Comparison of ENCODE assay signal across 8 cellular contexts in the genomic region with DNA sequence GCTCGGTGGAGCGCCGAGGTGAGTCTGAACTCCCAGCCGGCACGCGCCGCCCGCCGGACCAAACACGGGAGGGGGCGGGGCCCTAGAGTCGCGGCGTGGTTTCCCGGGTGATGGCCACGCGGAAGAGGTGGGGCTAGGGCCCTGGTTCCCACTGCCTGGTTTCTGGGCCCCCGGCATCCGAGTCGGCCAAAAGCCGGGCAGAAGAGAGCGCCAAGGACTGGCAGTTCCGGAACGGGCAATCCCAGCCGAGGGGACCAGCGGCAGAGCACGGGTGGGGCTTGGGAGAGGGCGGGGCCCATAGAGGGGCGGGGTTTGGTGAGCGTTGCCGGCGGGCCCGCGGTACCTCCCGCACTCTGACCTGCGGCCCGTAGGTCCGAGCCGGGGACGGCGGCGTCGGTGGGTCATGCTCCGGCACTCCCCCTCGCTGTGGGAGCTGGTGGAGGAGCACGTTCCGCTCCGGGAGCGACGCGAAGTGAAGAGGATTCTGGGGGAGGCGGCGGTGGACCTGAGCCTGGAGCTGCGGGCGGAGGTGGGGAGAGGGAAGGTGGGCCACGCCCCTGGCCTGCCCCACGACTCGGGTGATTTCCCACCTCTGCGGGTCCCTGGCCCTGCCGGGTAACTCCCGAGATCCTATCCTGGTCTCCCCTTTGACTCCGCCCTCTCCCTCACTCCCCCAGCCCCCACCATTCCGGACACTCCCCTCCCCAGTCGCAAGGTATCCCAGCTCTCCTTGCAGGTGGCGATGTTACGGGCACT. TPM values are rescaled to one million over a fixed set of nuclear protein-coding genes. Genes with fewer than 3 reads are reported as not detected.
A peak's percentile ranks its signal among the peaks of the same experiment; 100 is the strongest.
DNase-seq lines count a peak whose midpoint lies in the region; ATAC-seq, FAIRE-seq and TF ChIP-seq lines count a peak whose summit lies in the region.

A gene (plus strand): TSS at position 124 of the 756 bp plus-strand sequence. CDS start 280 bp downstream, at position 404.

- no peaks in the 10 kb centered on the region for H3K9me3 Mint-ChIP-seq in activated T-helper 17 cell treated with anti-CD3 and anti-CD28 coated beads, Interleukin-2, amount 50 U/mL, for 72 hours
- H3K9me3 Mint-ChIP-seq in natural killer cell treated with Interleukin-12 subunit alpha and Interleukin-12 subunit beta and Interleukin-15 and Interleukin-18, amount 100 ng/mL, for 72 hours: no peaks in the 10 kb centered on the region

- no peaks in the 10 kb centered on the region for H3K27me3 Mint-ChIP-seq in activated T-helper 17 cell treated with anti-CD3 and anti-CD28 coated beads, Interleukin-2, amount 50 U/mL, for 72 hours
- no peaks in the 10 kb centered on the region for H3K27me3 Mint-ChIP-seq in natural killer cell treated with Interleukin-12 subunit alpha and Interleukin-12 subunit beta and Interleukin-15 and Interleukin-18, amount 100 ng/mL, for 72 hours

- DNase-seq in COLO829 (ENCODE audit: low spot score) (peak; percentile 48), RCC 7860 (ENCODE audit: low spot score) (peak; percentile 74), fibroblast of pulmonary artery (ENCODE audit: low read depth) (peak; percentile 80)
- DNase-seq in natural killer cell treated with Interleukin-12 subunit alpha and Interleukin-12 subunit beta and Interleukin-15 and Interleukin-18, amount 100 ng/mL, for 72 hours (ENCODE audit: low spot score): peak; percentile 89
- DNase-seq in stimulated activated naive CD8-positive, alpha-beta T cell treated with anti-CD3 and anti-CD28 coated beads, Interleukin-15, Interleukin-2, amounts not matched to agents 100 U/mL and 50 U/mL, for 24 hours: peak; percentile 82

- no peak for TF ChIP-seq CTCF in fibroblast of pulmonary artery (IDR thresholded peaks at IDR 0.05; ENCODE audit: low read length, missing control alignments)

- H3K27ac ChIP-seq in HUES6 (ENCODE audit: low read depth, low read length): peak within 1 kb of the TSS; percentile 42

- H3K9me3 ChIP-seq in HUES6 (ENCODE audit: control insufficient read depth, insufficient read depth, low read depth, low read length): no peaks in the 10 kb centered on the region

- peaks cover 8% of the 10 kb centered on the region for H3K36me3 ChIP-seq in HUES6 (ENCODE audit: control insufficient read depth, insufficient read depth, low read length)

- no peaks in the 10 kb centered on the region for H3K27me3 ChIP-seq in HUES6 (ENCODE audit: control insufficient read depth, insufficient read depth, low read length)

- H3K27ac Mint-ChIP-seq in activated T-helper 17 cell treated with anti-CD3 and anti-CD28 coated beads, Interleukin-2, amount 50 U/mL, for 72 hours: peak within 1 kb of the TSS; percentile 48
- H3K27ac Mint-ChIP-seq in natural killer cell treated with Interleukin-12 subunit alpha and Interleukin-12 subunit beta and Interleukin-15 and Interleukin-18, amount 100 ng/mL, for 72 hours: peak within 1 kb of the TSS; percentile 32 to 35

- peak within 1 kb of the TSS; percentile 85 for H3K4me3 ChIP-seq in HUES6 (ENCODE audit: low read depth, low read length)
- peak within 1 kb of the TSS; percentile 66 for H3K4me3 ChIP-seq in fibroblast of pulmonary artery (replicated peaks; ENCODE audit: low read depth, low read length)

- H3K4me1 Mint-ChIP-seq in activated T-helper 17 cell treated with anti-CD3 and anti-CD28 coated beads, Interleukin-2, amount 50 U/mL, for 72 hours: no peaks in the 10 kb centered on the region
- H3K4me1 Mint-ChIP-seq in natural killer cell treated with Interleukin-12 subunit alpha and Interleukin-12 subunit beta and Interleukin-15 and Interleukin-18, amount 100 ng/mL, for 72 hours (ENCODE audit: low read depth in 2 of 2): peaks cover 10% of the 10 kb centered on the region in 2 donors

- peaks cover 20% of the 10 kb centered on the region for H3K4me1 ChIP-seq in HUES6 (ENCODE audit: control insufficient read depth, insufficient read depth, low read length)

- peak within 1 kb of the TSS; percentile 68 for H3K9ac ChIP-seq in HUES6 (ENCODE audit: low read length)

- no peaks in the 10 kb centered on the region for H3K36me3 Mint-ChIP-seq in activated T-helper 17 cell treated with anti-CD3 and anti-CD28 coated beads, Interleukin-2, amount 50 U/mL, for 72 hours (ENCODE audit: low read depth)
- H3K36me3 Mint-ChIP-seq in natural killer cell treated with Interleukin-12 subunit alpha and Interleukin-12 subunit beta and Interleukin-15 and Interleukin-18, amount 100 ng/mL, for 72 hours: no peaks in the 10 kb centered on the region

- H3K4me3 Mint-ChIP-seq in activated T-helper 17 cell treated with anti-CD3 and anti-CD28 coated beads, Interleukin-2, amount 50 U/mL, for 72 hours: peak within 1 kb of the TSS; percentile 85
- peak within 1 kb of the TSS; percentile 79 for H3K4me3 Mint-ChIP-seq in natural killer cell treated with Interleukin-12 subunit alpha and Interleukin-12 subunit beta and Interleukin-15 and Interleukin-18, amount 100 ng/mL, for 72 hours

- peak; percentile 67 for FAIRE-seq in RCC 7860 (lab: Jason Lieb, UNC)

- ATAC-seq in GM21381 (IDR thresholded peaks at IDR 0.05; ENCODE audit: unreplicated experiment): peak; percentile 79
- ATAC-seq in activated T-helper 17 cell treated with anti-CD3 and anti-CD28 coated beads, Interleukin-2, amount 50 U/mL, for 72 hours (replicated peaks): peak; percentile 90
- peak; percentile 91 to 93 for ATAC-seq in natural killer cell treated with Interleukin-12 subunit alpha and Interleukin-12 subunit beta and Interleukin-15 and Interleukin-18, amount 100 ng/mL, for 72 hours
- peak; percentile 84 for ATAC-seq in stimulated activated naive CD8-positive, alpha-beta T cell treated with anti-CD3 and anti-CD28 coated beads, Interleukin-15, Interleukin-2, amounts not matched to agents 100 U/mL and 50 U/mL, for 24 hours

RNA-seq across cellular contexts. Expression of the gene that starts here (rescaled TPM):
- 1 to 10 TPM in 1 of 2 donors, under 1 TPM in 1; 0.95 to 2.6 TPM for total RNA-seq in activated T-helper 17 cell treated with anti-CD3 and anti-CD28 coated beads, Interleukin-2, amount 50 U/mL, for 72 hours
- total RNA-seq in natural killer cell treated with Interleukin-12 subunit alpha and Interleukin-12 subunit beta and Interleukin-15 and Interleukin-18, amount 100 ng/mL, for 72 hours: 1 to 10 TPM; 1.8 to 2.9 TPM

Comparison
In these comparisons a context has a peak if more than half of its experiments do, and no peak if none do; other contexts are left out.
1. Peak in every context shown above with its lines: DNase-seq, ATAC-seq, H3K4me3 ChIP-seq and H3K27ac ChIP-seq.